Comparison of ENCODE assay signal across 26 cellular contexts in the genomic region with DNA sequence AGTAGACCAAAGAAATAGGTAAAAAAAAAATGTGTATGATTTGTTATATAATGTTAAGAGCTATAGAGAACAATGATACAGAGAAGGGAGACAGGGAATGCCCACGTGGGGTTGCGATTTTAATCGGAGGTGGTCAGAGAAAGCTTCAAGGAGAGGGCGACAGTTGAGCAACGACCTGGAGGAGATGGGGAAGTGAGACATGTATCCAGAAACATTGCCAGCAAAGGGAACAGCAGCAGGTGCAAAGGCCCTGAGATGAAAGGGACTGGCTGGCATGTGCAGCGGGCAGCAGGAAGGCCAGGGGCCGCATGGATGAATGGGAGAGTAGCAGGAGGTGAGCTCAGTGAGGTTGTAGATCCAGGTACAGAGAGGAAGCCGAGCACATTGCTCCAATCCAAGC. TPM values are rescaled to one million over a fixed set of nuclear protein-coding genes. Genes with fewer than 3 reads are reported as not detected.
"Had no signal": no experiment of that assay in that cellular context is flagged by ENCODE, and none has a peak within 500 bp of the region (broad histone marks: within the 10 kb centered on the region; RNA-seq: fewer than 3 reads in every experiment).

No MANE protein-coding gene starts in this region.

- H2AFZ ChIP-seq: PC-9 had no signal

- H3K4me2 ChIP-seq: PC-9 had no signal

- H3K27ac Mint-ChIP-seq: activated CD4-positive, alpha-beta memory T cell treated with anti-CD3 and anti-CD28 coated beads for 36 hours; activated naive CD8-positive, alpha-beta T cell treated with anti-CD3 and anti-CD28 coated beads, Interleukin-2, amount 50 U/mL, for 24 hours; dendritic cell treated with granulocyte-macrophage colony-stimulating factor and Interleukin-4, amounts not matched to agents 40 ng/mL and 50 ng/mL, for 4 days had no signal

- H3K36me3 Mint-ChIP-seq: activated CD4-positive, alpha-beta memory T cell treated with anti-CD3 and anti-CD28 coated beads for 36 hours; activated naive CD4-positive, alpha-beta T cell treated with anti-CD3 and anti-CD28 coated beads, Interleukin-2, amount 50 U/mL, for 72 hours had no signal

- H3K27ac ChIP-seq: brain microvascular endothelial cell, cardiac muscle cell, PC-9, WERI-Rb-1 had no signal

- H3K9me3 Mint-ChIP-seq: activated CD4-positive, alpha-beta memory T cell treated with anti-CD3 and anti-CD28 coated beads for 36 hours; activated naive CD4-positive, alpha-beta T cell treated with anti-CD3 and anti-CD28 coated beads, Interleukin-2, amount 50 U/mL, for 72 hours; activated naive CD8-positive, alpha-beta T cell treated with anti-CD3 and anti-CD28 coated beads, Interleukin-2, amount 50 U/mL, for 24 hours; activated T-cell treated with anti-CD3 and anti-CD28 coated beads, Interleukin-2, amount 50 U/mL, for 4 hours; dendritic cell treated with granulocyte-macrophage colony-stimulating factor and Interleukin-4, amounts not matched to agents 40 ng/mL and 50 ng/mL, for 4 days had no signal

- H3K27me3 ChIP-seq: brain microvascular endothelial cell, cardiac muscle cell had no signal

- DNase-seq: activated CD4-positive, alpha-beta memory T cell treated with anti-CD3 and anti-CD28 coated beads for 36 hours; activated CD4-positive, alpha-beta T cell treated with anti-CD3 and anti-CD28 coated beads for 48 hours; activated CD4-positive, CD25-positive, alpha-beta regulatory T cell treated with anti-CD3 and anti-CD28 coated beads, Interleukin-2, amount 50 U/mL, for 72 hours; activated CD8-positive, alpha-beta memory T cell treated with anti-CD3 and anti-CD28 coated beads for 24 hours; activated effector memory CD4-positive, alpha-beta T cell treated with anti-CD3 and anti-CD28 coated beads, Interleukin-2, amount 50 U/mL, for 16 hours; activated naive CD4-positive, alpha-beta T cell treated with Interleukin-2 at 50 U/mL for 16 hours; activated naive CD8-positive, alpha-beta T cell treated with anti-CD3 and anti-CD28 coated beads, Interleukin-2, amount 50 U/mL, for 24 hours; activated T-cell treated with anti-CD3 and anti-CD28 coated beads, Interleukin-2, amount 50 U/mL, for 4 hours; amygdala; brain microvascular endothelial cell; cerebellar nuclear complex; NCI-H1105 treated with DMSO at 0.1 percent for 48 hours; NCI-H1436 treated with DMSO at 0.1 percent for 48 hours; NCI-H187; NCI-H2081; NCI-H446; NCI-H524; SIG-M5; T-helper 2 cell; T1000; WERI-Rb-1 had no signal

- H3K4me3 Mint-ChIP-seq: activated CD4-positive, alpha-beta memory T cell treated with anti-CD3 and anti-CD28 coated beads for 36 hours; activated naive CD8-positive, alpha-beta T cell treated with anti-CD3 and anti-CD28 coated beads, Interleukin-2, amount 50 U/mL, for 24 hours; activated T-cell treated with anti-CD3 and anti-CD28 coated beads, Interleukin-2, amount 50 U/mL, for 4 hours; dendritic cell treated with granulocyte-macrophage colony-stimulating factor and Interleukin-4, amounts not matched to agents 40 ng/mL and 50 ng/mL, for 4 days had no signal

- H3K36me3 ChIP-seq: brain microvascular endothelial cell, cardiac muscle cell, WERI-Rb-1 had no signal

- H3K4me3 ChIP-seq: cardiac muscle cell, PC-9 had no signal

- ATAC-seq: activated naive CD4-positive, alpha-beta T cell treated with anti-CD3 and anti-CD28 coated beads, Interleukin-2, amount 50 U/mL, for 72 hours; activated naive CD8-positive, alpha-beta T cell treated with anti-CD3 and anti-CD28 coated beads, Interleukin-2, amount 50 U/mL, for 24 hours; activated T-cell treated with anti-CD3 and anti-CD28 coated beads, Interleukin-2, amount 50 U/mL, for 4 hours had no signal

RNA-seq across cellular contexts. Expression of gene CNGA1, which starts 33.0 kb away (rescaled TPM):
- total RNA-seq: LHCN-M2 had no signal
